Comparison of ENCODE assay signal across 23 cellular contexts in genomic region chr15:66066005-66066404, GRCh38.
A peak's percentile ranks its signal among the peaks of the same experiment; 100 is the strongest.
DNase-seq lines count a peak whose midpoint lies in the region; ATAC-seq and TF ChIP-seq lines count a peak whose summit lies in the region.
"Had no signal": no experiment of that assay in that cellular context is flagged by ENCODE, and none has a peak within 500 bp of the region (broad histone marks: within the 10 kb centered on the region; RNA-seq: fewer than 3 reads in every experiment).

No MANE protein-coding gene starts in this region.

- no peaks in the 10 kb centered on the region for H3K9me3 ChIP-seq in H9 (ENCODE audit: control insufficient read depth, low read depth, low read length)
- H3K9me3 ChIP-seq in right cardiac atrium (ENCODE audit: control insufficient read depth, low read length), result no peaks in the 10 kb centered on the region
- H3K9me3 ChIP-seq in neuronal stem cell (replicated peaks in 1 of 2; ENCODE audit: control insufficient read depth in 2 of 2, insufficient read depth in 1 of 2, low read depth in 1 of 2, low read length in 2 of 2), result no peaks in the 10 kb centered on the region
- H3K9me3 ChIP-seq: A549 had no signal

- H2BK12ac ChIP-seq in H9 (ENCODE audit: insufficient read length, low read depth, low read length) (no peak overlapping the region), neuronal stem cell (ENCODE audit: low read length) (peak overlapping the region; percentile 63)

- H2AFZ ChIP-seq in H9 (ENCODE audit: low read length), result no peak overlapping the region
- H2AFZ ChIP-seq in neuronal stem cell (ENCODE audit: low read length), result no peak overlapping the region

- H4K8ac ChIP-seq in H9 (replicated peaks; ENCODE audit: insufficient read length, low read depth, low read length) (no peak overlapping the region), neuronal stem cell (ENCODE audit: low read depth, low read length) (peak overlapping the region; percentile 95)

- H3K27me3 ChIP-seq in H9 (ENCODE audit: insufficient read depth, low read length) (no peaks in the 10 kb centered on the region), right cardiac atrium (ENCODE audit: control insufficient read depth, insufficient read depth) (no peaks in the 10 kb centered on the region), neuronal stem cell (ENCODE audit: control insufficient read depth in 3 of 3, insufficient read depth in 3 of 3, low read depth in 1 of 3, low read length in 3 of 3) (peaks cover 0 to 7% (median 0%) of the 10 kb centered on the region in 3 experiments)
- H3K27me3 ChIP-seq: BLaER1 treated with 17β-estradiol and CSF1 and Interleukin-3, amounts not matched to agents 10 nM and 100 nM had no signal

- no peak overlapping the region for H3K4ac ChIP-seq in H9 (ENCODE audit: low read depth, low read length)
- no peak overlapping the region for H3K4ac ChIP-seq in neuronal stem cell (ENCODE audit: low read length)

- peak; percentile 22 to 34 for ATAC-seq in right cardiac atrium
- no peak for ATAC-seq in stimulated activated memory B cell treated with anti-CD40 and anti-IgM and Interleukin-4, amounts not matched to agents 10 μg/mL and 1 μg/mL and 100 μg/mL, for 72 hours
- ATAC-seq: A549 had no signal

- H3K23me2 ChIP-seq in H9 (ENCODE audit: insufficient read length, low read depth, low read length, poor library complexity, severe bottlenecking), result no peaks in the 10 kb centered on the region

- DNase-seq in CD14-positive monocyte (ENCODE audit: low spot score) (peak; percentile 11), H9 (no peak), right cardiac atrium (no peak), neuronal stem cell (ENCODE audit: low spot score) (no peak), GM10248 (ENCODE audit: extremely low spot score) (no peak)
- no peak for DNase-seq in effector CD4-positive, alpha-beta T cell
- DNase-seq: AML-193; CD4-positive, alpha-beta memory T cell; COR-L47; DMS53; GDM1; NCI-H1417 treated with DMSO at 0.1 percent for 48 hours; NCI-H1694 treated with DMSO at 0.1 percent for 48 hours; NCI-H2081 treated with DMSO at 0.1 percent for 48 hours; NCI-H2171; NCI-H226; NCI-H510A; SIG-M5 had no signal

- H3K9me3 Mint-ChIP-seq in CD14-positive monocyte, result peaks cover 0 to 8% (median 2%) of the 10 kb centered on the region in 7 donors
- no peaks in the 10 kb centered on the region for H3K9me3 Mint-ChIP-seq in H9
- H3K9me3 Mint-ChIP-seq in stimulated activated memory B cell treated with anti-CD40 and anti-IgM and Interleukin-4, amounts not matched to agents 10 μg/mL and 1 μg/mL and 100 μg/mL, for 72 hours, result peaks cover 2% of the 10 kb centered on the region

- H3K4me1 Mint-ChIP-seq in CD14-positive monocyte, result no peaks in the 10 kb centered on the region
- H3K4me1 Mint-ChIP-seq in H9, result peaks cover 46 to 51% of the 10 kb centered on the region in 2 experiments
- no peaks in the 10 kb centered on the region for H3K4me1 Mint-ChIP-seq in stimulated activated memory B cell treated with anti-CD40 and anti-IgM and Interleukin-4, amounts not matched to agents 10 μg/mL and 1 μg/mL and 100 μg/mL, for 72 hours
- H3K4me1 Mint-ChIP-seq: CD4-positive, alpha-beta memory T cell had no signal

- H3K14ac ChIP-seq in H9 (ENCODE audit: insufficient read depth, low read length) (no peak overlapping the region; the same call in 1 of the 2 replicates), neuronal stem cell (ENCODE audit: low read length) (no peak overlapping the region)

- H4K20me1 ChIP-seq in H9 (ENCODE audit: control insufficient read depth, insufficient read depth, insufficient read length), result no peaks in the 10 kb centered on the region

- no peak overlapping the region for H3K27ac Mint-ChIP-seq in CD14-positive monocyte
- H3K27ac Mint-ChIP-seq in H9, result peak overlapping the region in 1 of 3 experiments; percentile 84; a peak in 1 of 7 replicates
- H3K27ac Mint-ChIP-seq in stimulated activated memory B cell treated with anti-CD40 and anti-IgM and Interleukin-4, amounts not matched to agents 10 μg/mL and 1 μg/mL and 100 μg/mL, for 72 hours, result no peak overlapping the region
- H3K27ac Mint-ChIP-seq: CD4-positive, alpha-beta memory T cell had no signal

- H3K4me1 ChIP-seq in H9 (ENCODE audit: insufficient read depth, low read length), result peaks cover 7% of the 10 kb centered on the region; the same call in 1 of the 2 replicates
- H3K4me1 ChIP-seq in right cardiac atrium (ENCODE audit: control insufficient read depth, insufficient read depth, low read length), result no peaks in the 10 kb centered on the region
- H3K4me1 ChIP-seq in neuronal stem cell (ENCODE audit: control insufficient read depth in 2 of 2, insufficient read depth in 1 of 2, low read depth in 1 of 2, low read length in 2 of 2), result peaks cover 0 to 5% of the 10 kb centered on the region in 2 donors
- H3K4me1 ChIP-seq: A549 had no signal

- intact Hi-C loops in CD14-positive monocyte (cut with micrococcal nuclease) (no loop called here), right cardiac atrium (cut with DNase I) (no loop called here)

- H3K79me1 ChIP-seq in H9 (ENCODE audit: insufficient read depth, low read depth, low read length, poor library complexity, severe bottlenecking) (no peaks in the 10 kb centered on the region), neuronal stem cell (ENCODE audit: low read depth, low read length) (no peaks in the 10 kb centered on the region)

- no peak overlapping the region for H4K5ac ChIP-seq in H9 (ENCODE audit: insufficient read length, low read depth, low read length)

- no peak overlapping the region for H2BK5ac ChIP-seq in H9 (ENCODE audit: insufficient read length, low read length)
- H2BK5ac ChIP-seq in neuronal stem cell (ENCODE audit: low read length), result no peak overlapping the region

- H3K27ac ChIP-seq in H9 (ENCODE audit: insufficient read length, low read depth, low read length) (no peak overlapping the region), right cardiac atrium (ENCODE audit: low read length) (no peak overlapping the region), neuronal stem cell (replicated peaks; ENCODE audit: low read length) (no peak overlapping the region)
- H3K27ac ChIP-seq: A549; BLaER1 treated with 17β-estradiol and CSF1 and Interleukin-3, amounts not matched to agents 10 nM and 100 nM; HL-60; SK-N-MC had no signal

- H4K91ac ChIP-seq in H9 (ENCODE audit: insufficient read length, low read depth, low read length) (no peak overlapping the region), neuronal stem cell (ENCODE audit: low read depth, low read length, poor library complexity) (no peak overlapping the region)

- H3K23ac ChIP-seq in H9 (ENCODE audit: insufficient read length, low read depth, low read length) (no peak overlapping the region), neuronal stem cell (ENCODE audit: low read depth, low read length, poor library complexity) (no peak overlapping the region)

- no peaks in the 10 kb centered on the region for H3K79me2 ChIP-seq in H9 (ENCODE audit: insufficient read depth, low read length)

- no peak overlapping the region for H3T11ph ChIP-seq in H9 (ENCODE audit: low read length)

- H3K36me3 ChIP-seq in neuronal stem cell (replicated peaks in 1 of 2; ENCODE audit: control insufficient read depth in 2 of 2, insufficient read depth in 2 of 2, low read length in 2 of 2), result no peaks in the 10 kb centered on the region
- H3K36me3 ChIP-seq: BLaER1 treated with 17β-estradiol and CSF1 and Interleukin-3, amounts not matched to agents 10 nM and 100 nM had no signal

- H3K18ac ChIP-seq in H9 (ENCODE audit: insufficient read length, low read depth, low read length) (no peak overlapping the region), neuronal stem cell (ENCODE audit: low read length) (no peak overlapping the region)

- POLR2A ChIA-PET in GM10248 (lab: Yijun Ruan, JAX), result no interaction called here

- H3K9ac ChIP-seq in H9 (ENCODE audit: extremely low read depth, insufficient read length, low read length) (no peak overlapping the region), neuronal stem cell (ENCODE audit: low read depth, low read length, poor library complexity) (peak overlapping the region; percentile 13)
- H3K9ac ChIP-seq: BLaER1 treated with 17β-estradiol and CSF1 and Interleukin-3, amounts not matched to agents 10 nM and 100 nM had no signal

- no peak overlapping the region for H2BK120ac ChIP-seq in H9 (ENCODE audit: low read depth, low read length, poor library complexity, severe bottlenecking)
- H2BK120ac ChIP-seq in neuronal stem cell (ENCODE audit: low read depth, low read length), result peak overlapping the region; percentile 12

- H2BK15ac ChIP-seq in H9 (ENCODE audit: low read depth, low read length), result no peak overlapping the region
- peak overlapping the region; percentile 5 for H2BK15ac ChIP-seq in neuronal stem cell (ENCODE audit: low read length)

- H3K4me3 Mint-ChIP-seq in CD14-positive monocyte (no peak overlapping the region), H9 (0 out of 5 replicates have a peak overlapping the region, but pooled peaks of 1 of the 2 experiments have one; percentile 20)
- H3K4me3 Mint-ChIP-seq in stimulated activated memory B cell treated with anti-CD40 and anti-IgM and Interleukin-4, amounts not matched to agents 10 μg/mL and 1 μg/mL and 100 μg/mL, for 72 hours, result no peak overlapping the region
- H3K4me3 Mint-ChIP-seq: CD4-positive, alpha-beta memory T cell had no signal

- no peak overlapping the region for H3K56ac ChIP-seq in H9 (ENCODE audit: insufficient read length, low read depth, low read length)

- WGBS in H9 (ENCODE audit: extremely low coverage, insufficient read length, low lambda C conversion rate), result no CpG with 5 or more reads among the region's 4 CpGs
- 17% methylated on average over 4 of the region's 4 CpGs for WGBS in right cardiac atrium
- WGBS in neuronal stem cell (ENCODE audit: extremely low coverage in 2 of 2, insufficient read length in 2 of 2, insufficient replicate concordance in 1 of 2), 2 donors, result no CpG with 5 or more reads among the region's 4 CpGs

- H3K4me2 ChIP-seq in H9 (ENCODE audit: insufficient read depth, insufficient read length, low read length) (no peak overlapping the region), neuronal stem cell (ENCODE audit: insufficient read depth, low read length, poor library complexity, severe bottlenecking) (no peak overlapping the region)
- H3K4me2 ChIP-seq: A549; BLaER1 treated with 17β-estradiol and CSF1 and Interleukin-3, amounts not matched to agents 10 nM and 100 nM had no signal

- H3K27me3 Mint-ChIP-seq in CD14-positive monocyte (ENCODE audit: low read depth in 3 of 3) (peaks cover 9 to 12% (median 9%) of the 10 kb centered on the region in 3 donors), H9 (ENCODE audit: low read depth) (no peaks in the 10 kb centered on the region; the same call in 1 of the 2 replicates)
- H3K27me3 Mint-ChIP-seq in stimulated activated memory B cell treated with anti-CD40 and anti-IgM and Interleukin-4, amounts not matched to agents 10 μg/mL and 1 μg/mL and 100 μg/mL, for 72 hours, result peaks cover 3% of the 10 kb centered on the region

- H2BK20ac ChIP-seq in H9 (ENCODE audit: low read depth, low read length, poor library complexity, severe bottlenecking), result no peak overlapping the region

- H3K4me3 ChIP-seq in right cardiac atrium (ENCODE audit: low read length) (no peak overlapping the region), neuronal stem cell (ENCODE audit: low read length in 2 of 2) (no peak overlapping the region)
- H3K4me3 ChIP-seq: A549; BLaER1 treated with 17β-estradiol and CSF1 and Interleukin-3, amounts not matched to agents 10 nM and 100 nM; SK-N-MC had no signal

- CTCF ChIA-PET in GM10248 (lab: Yijun Ruan, JAX), result no interaction called here

- H3K36me3 Mint-ChIP-seq in CD14-positive monocyte (no peaks in the 10 kb centered on the region), H9 (ENCODE audit: insufficient read depth in 1 of 3, low read depth in 3 of 3) (peaks cover 0 to 8% (median 0%) of the 10 kb centered on the region in 3 experiments; a peak in 2 of 7 replicates)
- no peaks in the 10 kb centered on the region for H3K36me3 Mint-ChIP-seq in stimulated activated memory B cell treated with anti-CD40 and anti-IgM and Interleukin-4, amounts not matched to agents 10 μg/mL and 1 μg/mL and 100 μg/mL, for 72 hours
- H3K36me3 Mint-ChIP-seq: CD4-positive, alpha-beta memory T cell had no signal

- TF ChIP-seq CTCF in CD14-positive monocyte (IDR thresholded peaks at IDR 0.05), result no peak
- TF ChIP-seq CTCF in H9 (conservative IDR thresholded peaks at IDR 0.05), result no peak
- no peak for TF ChIP-seq CTCF in GM10248 (IDR thresholded peaks at IDR 0.05; ENCODE audit: control extremely low read depth, extremely low read depth, low read depth, missing control alignments)

- H2AK5ac ChIP-seq in H9 (ENCODE audit: insufficient read length, low read length) (peak overlapping the region; percentile 54), neuronal stem cell (ENCODE audit: low read depth, low read length) (peak overlapping the region; percentile 72)
